In the genomic region with DNA sequence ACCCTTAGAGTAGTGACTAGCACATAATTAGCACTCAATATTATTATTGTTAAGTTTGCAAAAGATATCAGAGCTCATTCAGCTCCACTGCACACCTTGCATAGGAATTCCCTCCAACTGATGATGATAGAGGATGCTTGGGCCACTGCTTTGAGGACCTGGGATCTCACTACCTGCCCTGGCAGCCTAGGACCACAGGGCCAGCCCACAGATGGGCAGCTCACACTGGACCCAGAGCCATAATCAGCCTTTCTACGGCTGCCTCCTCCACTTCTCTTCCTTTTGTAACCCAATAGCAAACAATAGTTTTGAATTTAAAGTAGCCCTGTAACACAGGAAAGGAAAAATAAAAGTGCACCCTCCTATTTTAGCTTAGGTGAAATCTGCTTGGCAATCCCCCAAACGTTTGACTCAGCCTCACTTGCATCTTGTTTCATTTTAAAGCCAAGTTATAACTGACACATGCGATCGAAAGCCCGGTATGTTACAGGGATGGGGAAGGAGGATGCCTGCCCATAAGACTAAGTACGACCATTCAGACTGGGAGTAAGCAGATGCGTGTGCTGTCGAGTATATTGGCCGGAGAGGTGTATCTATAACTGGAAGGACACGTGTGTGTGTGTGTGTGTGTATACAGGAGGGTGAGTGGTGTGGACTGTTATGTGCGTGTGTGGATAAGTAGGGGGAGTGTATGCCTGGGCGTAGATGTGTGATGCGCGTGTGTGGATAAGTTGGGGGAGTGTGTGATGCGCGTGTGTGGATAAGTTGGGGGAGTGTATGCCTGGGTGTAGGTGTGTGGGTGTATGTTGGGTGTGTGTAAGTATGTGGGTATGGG, we compare ENCODE assay signal across 13 cellular contexts.
DNase-seq lines count a peak whose midpoint lies in the region; ATAC-seq, FAIRE-seq and TF ChIP-seq lines count a peak whose summit lies in the region.
"Had no signal": no experiment of that assay in that cellular context is flagged by ENCODE, and none has a peak within 500 bp of the region (broad histone marks: within the 10 kb centered on the region; RNA-seq: fewer than 3 reads in every experiment).

No MANE protein-coding gene starts in this region.

- no peaks in the 10 kb centered on the region for H3K9me3 ChIP-seq in astrocyte (ENCODE audit: insufficient read depth, low read depth, low read length)
- no peaks in the 10 kb centered on the region for H3K9me3 ChIP-seq in sigmoid colon

- ATAC-seq in HG02981 (IDR thresholded peaks at IDR 0.05; ENCODE audit: unreplicated experiment): no peak

- H3K36me3 ChIP-seq in astrocyte (ENCODE audit: insufficient read depth, low read length): no peaks in the 10 kb centered on the region
- no peaks in the 10 kb centered on the region for H3K36me3 ChIP-seq in sigmoid colon

- no peaks in the 10 kb centered on the region for H3K79me2 ChIP-seq in astrocyte (ENCODE audit: insufficient read depth, low read length)

- 78 to 84% methylated on average over 16 of the region's 16 CpGs for WGBS in sigmoid colon, 2 donors

- FAIRE-seq in HTR-8/SVneo (lab: Jason Lieb, UNC) (peak; percentile 83), astrocyte (lab: Jason Lieb, UNC) (no peak)

- TF ChIP-seq POLR2A in sigmoid colon (IDR thresholded peaks at IDR 0.05): no peak

- H3K9me3 Mint-ChIP-seq in astrocyte (ENCODE audit: unreplicated experiment): peaks cover 5% of the 10 kb centered on the region
- H3K9me3 Mint-ChIP-seq: activated naive CD8-positive, alpha-beta T cell treated with anti-CD3 and anti-CD28 coated beads, Interleukin-2, amount 10 ng/mL, durations not matched to agents 7 days and 5 days had no signal

- no peaks in the 10 kb centered on the region for H3K4me1 Mint-ChIP-seq in astrocyte (ENCODE audit: low read depth, unreplicated experiment)
- H3K4me1 Mint-ChIP-seq: activated naive CD8-positive, alpha-beta T cell treated with anti-CD3 and anti-CD28 coated beads, Interleukin-2, amount 10 ng/mL, durations not matched to agents 7 days and 5 days had no signal

- H3K27me3 Mint-ChIP-seq in astrocyte (ENCODE audit: low read depth, unreplicated experiment): peaks cover 42% of the 10 kb centered on the region

- no peak overlapping the region for H3K27ac ChIP-seq in astrocyte (ENCODE audit: low read depth, low read length)
- H3K27ac ChIP-seq in sigmoid colon: no peak overlapping the region
- H3K27ac ChIP-seq: C4-2B had no signal

- H3K4me1 ChIP-seq in astrocyte (ENCODE audit: insufficient read depth, low read length): peaks cover 9% of the 10 kb centered on the region
- H3K4me1 ChIP-seq in sigmoid colon: peaks cover 0 to 17% (median 13%) of the 10 kb centered on the region in 4 donors

- no peak for TF ChIP-seq EP300 in sigmoid colon (IDR thresholded peaks at IDR 0.05)

- peak overlapping the region; percentile 3 for H2AFZ ChIP-seq in astrocyte (ENCODE audit: low read depth, low read length)

- no peak overlapping the region for H3K27ac Mint-ChIP-seq in astrocyte (ENCODE audit: unreplicated experiment)
- H3K27ac Mint-ChIP-seq: activated naive CD8-positive, alpha-beta T cell treated with anti-CD3 and anti-CD28 coated beads, Interleukin-2, amount 10 ng/mL, durations not matched to agents 7 days and 5 days had no signal

- H3K4me3 Mint-ChIP-seq in astrocyte (ENCODE audit: unreplicated experiment): no peak overlapping the region
- H3K4me3 Mint-ChIP-seq: activated naive CD8-positive, alpha-beta T cell treated with anti-CD3 and anti-CD28 coated beads, Interleukin-2, amount 10 ng/mL, durations not matched to agents 7 days and 5 days had no signal

- peak overlapping the region; percentile 11 for H3K9ac ChIP-seq in astrocyte (ENCODE audit: low read length)

- intact Hi-C loops in sigmoid colon (cut with DNase I): no loop called here

- H3K4me3 ChIP-seq in astrocyte (ENCODE audit: insufficient read depth, low read depth, low read length) (peak overlapping the region; percentile 2), sigmoid colon (no peak overlapping the region)

- peak overlapping the region; percentile 77 for H3K4me2 ChIP-seq in astrocyte (ENCODE audit: low read length)

- H3K27me3 ChIP-seq in astrocyte (ENCODE audit: insufficient read depth, low read length) (peaks cover 26% of the 10 kb centered on the region), sigmoid colon (no peaks in the 10 kb centered on the region)

- DNase-seq in HTR-8/SVneo (ENCODE audit: insufficient read length, low spot score) (no peak), astrocyte (ENCODE audit: low read depth) (peak; percentile 83), fibroblast of peridontal ligament (ENCODE audit: extremely low read depth) (peak; percentile 62), sigmoid colon (peak; percentile 57), T-helper 2 cell (no peak), NCI-H69 (lab: John Stamatoyannopoulos, UW) (no peak)
- no peak for DNase-seq in activated T-cell treated with anti-CD3 and anti-CD28 coated beads, Interleukin-2, amount 50 U/mL, for 1 hour
- DNase-seq: activated naive CD8-positive, alpha-beta T cell treated with anti-CD3 and anti-CD28 coated beads, Interleukin-2, amount 10 ng/mL, durations not matched to agents 7 days and 5 days; DMS79; left cardiac atrium; NCI-H1092 had no signal

- no peaks in the 10 kb centered on the region for H3K36me3 Mint-ChIP-seq in astrocyte (ENCODE audit: low read depth, unreplicated experiment)
- H3K36me3 Mint-ChIP-seq: activated naive CD8-positive, alpha-beta T cell treated with anti-CD3 and anti-CD28 coated beads, Interleukin-2, amount 10 ng/mL, durations not matched to agents 7 days and 5 days had no signal

- no peak for TF ChIP-seq CTCF in astrocyte (IDR thresholded peaks at IDR 0.05; ENCODE audit: insufficient read depth, low read depth, low read length)
- no peak for TF ChIP-seq CTCF in sigmoid colon (IDR thresholded peaks at IDR 0.05)

- no peaks in the 10 kb centered on the region for H4K20me1 ChIP-seq in astrocyte (ENCODE audit: insufficient read depth, low read length)

Comparison
In these comparisons a context has a peak if more than half of its experiments do, and no peak if none do; other contexts are left out.
1. DNase-seq: peak in astrocyte (single experiment), fibroblast of peridontal ligament (single experiment) and sigmoid colon (single experiment); none in HTR-8/SVneo (single experiment), T-helper 2 cell (0 of 5), NCI-H69 (single experiment) and activated T-cell treated with anti-CD3 and anti-CD28 coated beads, Interleukin-2, amount 50 U/mL, for 1 hour (single experiment).